Comparison of ENCODE assay signal across 1 cellular context in genomic region chr6:142945446-142946180, GRCh38.
TF ChIP-seq lines count a peak whose summit lies in the region.

No MANE protein-coding gene starts in this region.

TF ChIP-seq in GM23338, 12 proteins besides CTCF, POLR2A, EP300 and RAD21:
- TF ChIP-seq, protein P1, sequence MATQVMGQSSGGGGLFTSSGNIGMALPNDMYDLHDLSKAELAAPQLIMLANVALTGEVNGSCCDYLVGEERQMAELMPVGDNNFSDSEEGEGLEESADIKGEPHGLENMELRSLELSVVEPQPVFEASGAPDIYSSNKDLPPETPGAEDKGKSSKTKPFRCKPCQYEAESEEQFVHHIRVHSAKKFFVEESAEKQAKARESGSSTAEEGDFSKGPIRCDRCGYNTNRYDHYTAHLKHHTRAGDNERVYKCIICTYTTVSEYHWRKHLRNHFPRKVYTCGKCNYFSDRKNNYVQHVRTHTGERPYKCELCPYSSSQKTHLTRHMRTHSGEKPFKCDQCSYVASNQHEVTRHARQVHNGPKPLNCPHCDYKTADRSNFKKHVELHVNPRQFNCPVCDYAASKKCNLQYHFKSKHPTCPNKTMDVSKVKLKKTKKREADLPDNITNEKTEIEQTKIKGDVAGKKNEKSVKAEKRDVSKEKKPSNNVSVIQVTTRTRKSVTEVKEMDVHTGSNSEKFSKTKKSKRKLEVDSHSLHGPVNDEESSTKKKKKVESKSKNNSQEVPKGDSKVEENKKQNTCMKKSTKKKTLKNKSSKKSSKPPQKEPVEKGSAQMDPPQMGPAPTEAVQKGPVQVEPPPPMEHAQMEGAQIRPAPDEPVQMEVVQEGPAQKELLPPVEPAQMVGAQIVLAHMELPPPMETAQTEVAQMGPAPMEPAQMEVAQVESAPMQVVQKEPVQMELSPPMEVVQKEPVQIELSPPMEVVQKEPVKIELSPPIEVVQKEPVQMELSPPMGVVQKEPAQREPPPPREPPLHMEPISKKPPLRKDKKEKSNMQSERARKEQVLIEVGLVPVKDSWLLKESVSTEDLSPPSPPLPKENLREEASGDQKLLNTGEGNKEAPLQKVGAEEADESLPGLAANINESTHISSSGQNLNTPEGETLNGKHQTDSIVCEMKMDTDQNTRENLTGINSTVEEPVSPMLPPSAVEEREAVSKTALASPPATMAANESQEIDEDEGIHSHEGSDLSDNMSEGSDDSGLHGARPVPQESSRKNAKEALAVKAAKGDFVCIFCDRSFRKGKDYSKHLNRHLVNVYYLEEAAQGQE (IDR thresholded peaks at IDR 0.05; ENCODE audit: unreplicated experiment) = no peak
- TF ChIP-seq CREB1 (CRISPR knock-in tag; IDR thresholded peaks at IDR 0.05; ENCODE audit: low read depth) = no peak
- TF ChIP-seq ZNF331 (CRISPR knock-in tag; IDR thresholded peaks at IDR 0.05; ENCODE audit: low read depth) = no peak
- no peak for TF ChIP-seq ZNF114 (CRISPR knock-in tag; IDR thresholded peaks at IDR 0.05)
- TF ChIP-seq JUNB (IDR thresholded peaks at IDR 0.05; ENCODE audit: unreplicated experiment) = no peak
- no peak for TF ChIP-seq EZH2 (IDR thresholded peaks at IDR 0.05; ENCODE audit: low read depth, unreplicated experiment)
- TF ChIP-seq EZH2phosphoT487 (IDR thresholded peaks at IDR 0.05; ENCODE audit: unreplicated experiment) = no peak
- no peak for TF ChIP-seq NANOG (IDR thresholded peaks at IDR 0.05; ENCODE audit: borderline replicate concordance)
- TF ChIP-seq ZNF462 (CRISPR knock-in tag; IDR thresholded peaks at IDR 0.05) = no peak
- TF ChIP-seq ETS1 (IDR thresholded peaks at IDR 0.05) = no peak
- no peak for TF ChIP-seq POLR2AphosphoS5 (IDR thresholded peaks at IDR 0.05; ENCODE audit: low read depth)
- TF ChIP-seq STAT1 (IDR thresholded peaks at IDR 0.05; ENCODE audit: unreplicated experiment) = no peak
